1 cellular context compared by ENCODE assay signal in genomic region chr7:140990193-140990962, GRCh38.
TF ChIP-seq lines count a peak whose summit lies in the region.

No MANE protein-coding gene starts in this region.

TF ChIP-seq in HepG2, 621 proteins besides CTCF, POLR2A, EP300 and RAD21 (continued from another document):
- TF ChIP-seq ARID5B (CRISPR knock-in tag; IDR thresholded peaks at IDR 0.05), result 0 out of 2 replicates have a peak, but pooled peaks have one; percentile 29
- TF ChIP-seq BRCA1 (CRISPR knock-in tag; IDR thresholded peaks at IDR 0.05), result peak; percentile 28; the same call in 1 of the 2 replicates
- peak; percentile 53 for TF ChIP-seq RARA (CRISPR knock-in tag; IDR thresholded peaks at IDR 0.05)
